ENCODE assay signal across 21 cellular contexts in the genomic region with DNA sequence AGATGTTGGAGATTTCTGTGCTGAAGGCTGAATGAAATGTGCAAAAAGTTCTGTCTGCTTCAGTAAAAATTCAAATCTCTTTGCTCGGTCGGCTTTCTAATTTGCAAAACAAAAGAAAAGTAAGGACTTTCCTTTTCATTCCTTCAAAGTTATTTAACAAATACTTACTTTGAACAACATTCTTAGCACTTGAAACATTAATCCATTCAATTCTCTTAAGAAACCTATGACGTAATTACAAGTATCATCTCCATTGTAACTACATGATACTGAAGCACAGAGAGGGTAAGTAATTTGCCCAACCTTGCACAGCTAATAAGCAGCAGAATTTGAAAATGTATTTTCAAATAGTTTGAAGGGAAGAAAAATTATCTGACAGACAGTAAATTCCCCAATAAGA.
"Had no signal": no experiment of that assay in that cellular context is flagged by ENCODE, and none has a peak within 500 bp of the region (broad histone marks: within the 10 kb centered on the region; RNA-seq: fewer than 3 reads in every experiment).

No MANE protein-coding gene starts in this region.

- H3K4me2 ChIP-seq: KMS-11, SK-N-SH had no signal

- ATAC-seq: Panc1, PC-3 had no signal

- DNase-seq: IMR-90, Kasumi-1, MM.1S, NCI-H1092 treated with DMSO at 0.1 percent for 48 hours, NCI-H1436, NCI-H187, NCI-H2029, NCI-H2081 treated with DMSO at 0.1 percent for 48 hours, NCI-H2171, NCI-H226, NCI-H446, NCI-H510A, NCI-H524 treated with DMSO at 0.1 percent for 48 hours, NCI-H69, NCI-H774, PC-3, SHP77, SK-N-SH had no signal

- H3K9me3 ChIP-seq: SK-N-SH had no signal

- H3K9ac ChIP-seq: KMS-11, SK-N-SH had no signal

- H3K27ac ChIP-seq: KMS-11, RWPE1 had no signal
